9 cellular contexts compared by ENCODE assay signal in the genomic region with DNA sequence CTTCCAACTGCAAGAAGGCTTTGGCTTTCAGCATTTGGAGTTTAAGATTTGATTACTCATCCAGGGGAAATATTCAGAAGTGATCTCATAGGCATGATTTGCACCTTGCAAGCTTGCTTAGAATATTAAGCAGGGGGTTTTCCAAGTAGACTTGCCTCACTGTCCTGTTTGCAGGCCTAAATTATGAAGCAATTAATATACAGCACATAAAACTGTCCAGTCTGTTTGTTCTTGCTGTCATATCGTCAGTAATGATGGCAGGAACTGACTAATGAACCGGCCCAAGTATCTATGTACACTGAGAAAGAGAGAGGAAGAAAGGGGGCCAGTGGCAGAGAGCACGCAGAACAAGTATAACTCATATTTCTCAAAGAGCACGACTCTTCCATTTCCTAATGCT.
A peak's percentile ranks its signal among the peaks of the same experiment; 100 is the strongest.
DNase-seq lines count a peak whose midpoint lies in the region; ATAC-seq, FAIRE-seq and TF ChIP-seq lines count a peak whose summit lies in the region.
"Had no signal": no experiment of that assay in that cellular context is flagged by ENCODE, and none has a peak within 500 bp of the region (broad histone marks: within the 10 kb centered on the region; RNA-seq: fewer than 3 reads in every experiment).

No MANE protein-coding gene starts in this region.

- FAIRE-seq in HepG2 (lab: Jason Lieb, UNC): no peak

- H3K27me3 Mint-ChIP-seq in central memory CD8-positive, alpha-beta T cell: no peaks in the 10 kb centered on the region

- no peak for TF ChIP-seq RAD21 in HepG2 (CRISPR knock-in tag; IDR thresholded peaks at IDR 0.05)

- H3K36me3 ChIP-seq in HepG2 (replicated peaks in 1 of 2; ENCODE audit: control insufficient read depth in 1 of 2, insufficient read depth in 2 of 2, low read length in 2 of 2): no peaks in the 10 kb centered on the region

- H3K4me3 ChIP-seq in HepG2 (replicated peaks in 1 of 3; ENCODE audit: insufficient read depth in 1 of 3, low read depth in 2 of 3, low read length in 3 of 3): no peak overlapping the region

- no peak overlapping the region for H3K27ac ChIP-seq in HepG2 (ENCODE audit: extremely low read length, insufficient read depth, low read length)

- TF ChIP-seq EP300 in HepG2 (IDR thresholded peaks at IDR 0.05; ENCODE audit: low read depth in 2 of 2, low read length in 2 of 2) (no peak), HepG2 (CRISPR knock-in tag; IDR thresholded peaks at IDR 0.05; ENCODE audit: borderline replicate concordance) (no peak)

- TF ChIP-seq POLR2A in HepG2 (IDR thresholded peaks at IDR 0.05; ENCODE audit: insufficient read depth in 1 of 2, low read depth in 2 of 2, low read length in 2 of 2): no peak

- H2AFZ ChIP-seq in HepG2 (ENCODE audit: low read length): no peak overlapping the region

- no peak overlapping the region for H3K9ac ChIP-seq in HepG2 (ENCODE audit: insufficient read depth, low read depth, low read length)

- no peak overlapping the region for H3K4me2 ChIP-seq in HepG2 (ENCODE audit: low read depth, low read length)

- H3K79me2 ChIP-seq in HepG2 (ENCODE audit: insufficient read depth, low read length): no peaks in the 10 kb centered on the region

- peaks cover 13% of the 10 kb centered on the region for H3K36me3 Mint-ChIP-seq in central memory CD8-positive, alpha-beta T cell (ENCODE audit: insufficient read depth)

- in situ Hi-C loops in HepG2 (cut with HindIII; ENCODE audit: extremely low pct_ligation_motif_present, low pct_unique_long_range_greater_than_20kb): no loop called here

- POLR2A ChIA-PET in HepG2 (lab: Yijun Ruan, JAX): no interaction called here

- H3K9me3 Mint-ChIP-seq in central memory CD8-positive, alpha-beta T cell: no peaks in the 10 kb centered on the region
- H3K9me3 Mint-ChIP-seq: effector memory CD8-positive, alpha-beta T cell had no signal

- no peaks in the 10 kb centered on the region for H4K20me1 ChIP-seq in HepG2 (ENCODE audit: insufficient read depth, low read length)

- no peaks in the 10 kb centered on the region for H3K4me1 ChIP-seq in HepG2 (ENCODE audit: insufficient read depth, low read length)

- no peak for TF ChIP-seq CTCF in omental fat pad (IDR thresholded peaks at IDR 0.05)
- no peak for TF ChIP-seq CTCF in HepG2 (CRISPR knock-in tag; IDR thresholded peaks at IDR 0.05)

- intact Hi-C loops in Right ventricle myocardium superior (cut with DNase I) (no loop called here), HepG2 (cut with micrococcal nuclease; ENCODE audit: unreplicated experiment) (no loop called here)

- H3K27ac Mint-ChIP-seq in central memory CD8-positive, alpha-beta T cell (ENCODE audit: low read depth): peak overlapping the region; percentile 58

- peaks cover 0 to 3% of the 10 kb centered on the region in 2 experiments; a peak in 2 of 5 replicates for H3K27me3 ChIP-seq in HepG2 (ENCODE audit: control insufficient read depth in 1 of 2, insufficient read depth in 2 of 2, low read length in 2 of 2)

- peaks cover 72% of the 10 kb centered on the region for H3K4me1 Mint-ChIP-seq in central memory CD8-positive, alpha-beta T cell

- no peak overlapping the region for H3K4me3 Mint-ChIP-seq in central memory CD8-positive, alpha-beta T cell

- CTCF ChIA-PET in HepG2 (lab: Yijun Ruan, JAX; ENCODE audit: low intra/inter-chr PET ratio, low total read pairs): no interaction called here

- H3K9me3 ChIP-seq in HepG2 (ENCODE audit: low read length): no peaks in the 10 kb centered on the region

- no TSS peak for BruUV-seq in HepG2 (replicated peaks; lab: Mats Ljungman, UMichigan)

- WGBS in HepG2 (ENCODE audit: low lambda C conversion rate): 21% methylated on average over 4 of the region's 4 CpGs

- DNase-seq in EH (ENCODE audit: low read depth): peak; percentile 81
- peak; percentile 66 for DNase-seq in NCI-H526 treated with DMSO at 0.1 percent for 48 hours (lab: John Stamatoyannopoulos, UW)
- no peak for DNase-seq in central memory CD8-positive, alpha-beta T cell (ENCODE audit: low spot score in 2 of 2)
- no peak for DNase-seq in omental fat pad (ENCODE audit: low spot score)
- no peak for DNase-seq in Right ventricle myocardium superior
- no peak for DNase-seq in HepG2 (ENCODE audit: low spot score)
- DNase-seq: effector memory CD8-positive, alpha-beta T cell had no signal

- no peak for ATAC-seq in central memory CD8-positive, alpha-beta T cell (replicated peaks; ENCODE audit: extremely low read depth, poor library complexity, severe bottlenecking)
- ATAC-seq in omental fat pad (ENCODE audit: low FRiP score) (peak; percentile 88), GM21723 (IDR thresholded peaks at IDR 0.05; ENCODE audit: unreplicated experiment) (no peak), Right ventricle myocardium superior (ENCODE audit: poor library complexity) (no peak), HepG2 (no peak), GM18867 (IDR thresholded peaks at IDR 0.05; ENCODE audit: unreplicated experiment) (no peak)
- ATAC-seq: effector memory CD8-positive, alpha-beta T cell had no signal

TF ChIP-seq in HepG2, 621 proteins besides CTCF, POLR2A, EP300 and RAD21:
- TF ChIP-seq CERS6 (CRISPR knock-in tag; IDR thresholded peaks at IDR 0.05) (no peak), SMARCE1 (IDR thresholded peaks at IDR 0.05; ENCODE audit: borderline replicate concordance) (no peak), ZFP41 (CRISPR knock-in tag; IDR thresholded peaks at IDR 0.05; ENCODE audit: borderline replicate concordance) (no peak), MTF2 (CRISPR knock-in tag; IDR thresholded peaks at IDR 0.05; ENCODE audit: borderline replicate concordance) (no peak), TP53 (CRISPR knock-in tag; conservative IDR thresholded peaks at IDR 0.05) (no peak), MTF1 (CRISPR knock-in tag; IDR thresholded peaks at IDR 0.05) (no peak), ZNF124 (CRISPR knock-in tag; IDR thresholded peaks at IDR 0.05) (no peak), ELF4 (CRISPR knock-in tag; IDR thresholded peaks at IDR 0.05; ENCODE audit: borderline replicate concordance) (no peak), ZBTB42 (CRISPR knock-in tag; IDR thresholded peaks at IDR 0.05) (no peak), NCOR1 (IDR thresholded peaks at IDR 0.05; ENCODE audit: borderline replicate concordance, low read length) (no peak), ATM (IDR thresholded peaks at IDR 0.05; ENCODE audit: borderline replicate concordance) (no peak), SAP130 (CRISPR knock-in tag; IDR thresholded peaks at IDR 0.05; ENCODE audit: low read depth) (no peak)
TF ChIP-seq in HepG2: peak in this region for 0.

Comparison
In these comparisons a context has a peak if more than half of its experiments do, and no peak if none do; other contexts are left out.
1. DNase-seq: peak in EH (single experiment) and NCI-H526 treated with DMSO at 0.1 percent for 48 hours (single experiment); none in central memory CD8-positive, alpha-beta T cell (0 of 2), omental fat pad (single experiment), Right ventricle myocardium superior (single experiment) and HepG2 (single experiment).